22 cellular contexts compared by ENCODE assay signal in genomic region chr13:95800455-95800854, GRCh38.
"Had no signal": no experiment of that assay in that cellular context is flagged by ENCODE, and none has a peak within 500 bp of the region (broad histone marks: within the 10 kb centered on the region; RNA-seq: fewer than 3 reads in every experiment).

No MANE protein-coding gene starts in this region.

- H3K27ac ChIP-seq: esophagus muscularis mucosa, foreskin keratinocyte, hepatocyte, parathyroid adenoma, psoas muscle, right lobe of liver, spleen, testis, tibial nerve, upper lobe of right lung, vagina had no signal

- H3K27me3 ChIP-seq: esophagus muscularis mucosa, foreskin keratinocyte, hepatocyte, right lobe of liver, spleen, testis, tibial nerve, upper lobe of right lung, vagina had no signal

- DNase-seq: effector memory CD4-positive, alpha-beta T cell; foreskin keratinocyte; head of caudate nucleus; kidney; left cardiac atrium; naive thymus-derived CD4-positive, alpha-beta T cell; nephron progenitor cell; psoas muscle; retina; right lobe of liver; spleen; stimulated activated CD4-positive, alpha-beta T cell treated with anti-CD3 and anti-CD28 coated beads, Interleukin-15, amount 100 ng/mL, for 24 hours; stimulated activated CD4-positive, alpha-beta T cell treated with anti-CD3 and anti-CD28 coated beads, Interleukin-1b, Interleukin-23, amount 100 ng/mL, for 48 hours; stimulated activated CD4-positive, alpha-beta T cell treated with anti-CD3 and anti-CD28 coated beads, Interleukin-4, amount 100 ng/mL, for 24 hours; testis; upper lobe of right lung had no signal

- ATAC-seq: foreskin keratinocyte; left cardiac atrium; naive thymus-derived CD4-positive, alpha-beta T cell; psoas muscle; stimulated activated memory B cell treated with anti-CD40 and anti-IgM and Interleukin-4, amounts not matched to agents 10 μg/mL and 1 μg/mL and 100 μg/mL, for 72 hours; upper lobe of right lung had no signal

- H3K4me3 ChIP-seq: esophagus muscularis mucosa, hepatocyte, psoas muscle, right lobe of liver, spleen, testis, tibial nerve, upper lobe of right lung, vagina had no signal

- H3K4me1 ChIP-seq: foreskin keratinocyte, psoas muscle, right lobe of liver, spleen, testis, tibial nerve, upper lobe of right lung, vagina had no signal

- H3K9me3 ChIP-seq: psoas muscle, right lobe of liver, testis, upper lobe of right lung, vagina had no signal

- H3K36me3 ChIP-seq: right lobe of liver, upper lobe of right lung, vagina had no signal
